ENCODE assay signal across 8 cellular contexts in the genomic region with DNA sequence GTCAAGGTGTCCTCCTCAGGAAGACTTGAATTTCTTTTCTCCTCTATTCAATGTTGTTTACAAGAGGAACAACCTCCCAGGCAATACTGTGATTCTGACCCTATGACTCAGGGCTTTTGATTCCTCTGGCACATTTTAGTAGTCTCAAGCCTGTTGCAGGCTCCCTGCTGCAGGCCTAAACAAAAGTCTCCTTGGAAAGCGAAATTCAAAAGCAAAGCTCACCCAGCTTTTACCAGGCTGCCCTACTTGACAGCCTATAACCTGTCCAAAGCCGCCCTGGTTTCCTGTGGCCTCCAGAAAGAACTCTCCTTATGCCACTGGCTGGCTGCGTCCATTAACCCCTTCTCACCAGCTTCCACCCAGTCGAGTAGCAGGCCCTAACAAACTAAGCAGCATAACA. TPM values are rescaled to one million over a fixed set of nuclear protein-coding genes. Genes with fewer than 3 reads are reported as not detected.
DNase-seq lines count a peak whose midpoint lies in the region; ATAC-seq and TF ChIP-seq lines count a peak whose summit lies in the region.

No MANE protein-coding gene starts in this region.

- TF ChIP-seq CTCF in foreskin keratinocyte (conservative IDR thresholded peaks at IDR 0.05), result no peak

- peak; percentile 73 for DNase-seq in Daoy (ENCODE audit: low read depth)
- peak; percentile 27 to 68 for DNase-seq in SW 1271 (lab: John Stamatoyannopoulos, UW)
- peak; percentile 88 to 95 for DNase-seq in foreskin keratinocyte
- DNase-seq in pons (ENCODE audit: low spot score), result peak; percentile 59
- no peak for DNase-seq in NOMO-1 (lab: John Stamatoyannopoulos, UW; ENCODE audit: unreplicated experiment in 2 of 2)
- DNase-seq in stimulated activated CD8-positive, alpha-beta memory T cell treated with anti-CD3 and anti-CD28 coated beads, Interleukin-4, amount 100 ng/mL, for 48 hours, result no peak
- no peak for DNase-seq in NCI-H2171 treated with DMSO at 0.1 percent for 48 hours (lab: John Stamatoyannopoulos, UW)

- H3K4me1 ChIP-seq in foreskin keratinocyte, result peaks cover 45% of the 10 kb centered on the region

- H3K27me3 ChIP-seq in foreskin keratinocyte, result no peaks in the 10 kb centered on the region

- ATAC-seq in foreskin keratinocyte (peak; percentile 38), HG02623 (IDR thresholded peaks at IDR 0.05; ENCODE audit: unreplicated experiment) (no peak)

- H3K27ac ChIP-seq in foreskin keratinocyte, result peak overlapping the region; percentile 100

RNA-seq across cellular contexts. Expression of a gene that starts 11.6 kb away (rescaled TPM):
- total RNA-seq in Daoy (2014; rRNA removed; shearing (Covaris generic)), result 12.3 and 13.9 TPM in 2 replicates
- total RNA-seq in foreskin keratinocyte, result 55.8 and 65.5 TPM in 2 replicates
- 8.6 and 9.3 TPM in 2 replicates for polyA plus RNA-seq in foreskin keratinocyte

RNA-seq across cellular contexts. Expression of a gene that starts 11.9 kb away (rescaled TPM):
- total RNA-seq in Daoy (2014; rRNA removed; shearing (Covaris generic)), result 61.9 and 102 TPM in 2 replicates
- 88.2 and 106 TPM in 2 replicates for total RNA-seq in foreskin keratinocyte
- polyA plus RNA-seq in foreskin keratinocyte, result 37.5 and 40.4 TPM in 2 replicates

Comparison
In these comparisons a context has a peak if more than half of its experiments do, and no peak if none do; other contexts are left out.
1. DNase-seq: peak in Daoy (single experiment), SW 1271 (2 of 2), foreskin keratinocyte (2 of 2) and pons (single experiment); none in NOMO-1 (0 of 2), stimulated activated CD8-positive, alpha-beta memory T cell treated with anti-CD3 and anti-CD28 coated beads, Interleukin-4, amount 100 ng/mL, for 48 hours (single experiment) and NCI-H2171 treated with DMSO at 0.1 percent for 48 hours (single experiment).